ENCODE assay signal across 8 cellular contexts in genomic region chr1:112706505-112707216, GRCh38. TPM values are rescaled to one million over a fixed set of nuclear protein-coding genes. Genes with fewer than 3 reads are reported as not detected.
DNase-seq lines count a peak whose midpoint lies in the region; ATAC-seq and TF ChIP-seq lines count a peak whose summit lies in the region.

Gene RHOC (minus strand): TSS chr1:112707127. CDS start chr1:112703799, 3,328 bp downstream.

- H3K27me3 ChIP-seq in prostate gland (replicated peaks; ENCODE audit: insufficient read depth): no peaks in the 10 kb centered on the region

- 1 to 2% (median 1%) methylated on average over 49 to 60 of the region's 60 CpGs for WGBS in adipose tissue, 3 donors
- WGBS in prostate gland: under 1% methylated on average over 33 of the region's 60 CpGs

- no peaks in the 10 kb centered on the region for H3K9me3 ChIP-seq in prostate gland

- intact Hi-C loops in left cardiac atrium (cut with DNase I): loop anchor here (2.0 to 5.0 kb wide), 3 partner anchors 88 to 314 kb away; partner anchors contain the start of genes CAPZA1 (in 2 of the 2) and ST7L (in 2 of the 2)
- intact Hi-C loops in prostate gland (cut with DNase I): loop anchor here (2.0 kb wide), 3 partner anchors 88 to 310 kb away; partner anchors contain the start of genes CAPZA1, CTTNBP2NL and ST7L

- H3K27ac ChIP-seq in C4-2B (peak within 1 kb of the TSS; percentile 99), adipose tissue (ENCODE audit: low read depth, low read length) (peak within 1 kb of the TSS; percentile 63), prostate gland (peak within 1 kb of the TSS; percentile 98)

- H3K36me3 ChIP-seq in prostate gland: no peaks in the 10 kb centered on the region

- DNase-seq in NCI-H82 treated with DMSO at 0.1 percent for 48 hours (lab: John Stamatoyannopoulos, UW; ENCODE audit: unreplicated experiment) (peak; percentile 54), left cardiac atrium (peak; percentile 76), prostate gland (ENCODE audit: low spot score) (peak; percentile 66), DMS114 treated with DMSO at 0.1 percent for 48 hours (lab: John Stamatoyannopoulos, UW; ENCODE audit: unreplicated experiment) (no peak)

- ATAC-seq in HG02970 (IDR thresholded peaks at IDR 0.05; ENCODE audit: low FRiP score, unreplicated experiment) (peak; percentile 50), left cardiac atrium (peak; percentile 84 to 87)

- H3K4me1 ChIP-seq in prostate gland (replicated peaks): peaks cover 25% of the 10 kb centered on the region

- H3K4me3 ChIP-seq in prostate gland: peak within 1 kb of the TSS; percentile 96 to 99

- TF ChIP-seq POLR2A in GM18526 (IDR thresholded peaks at IDR 0.05; ENCODE audit: extremely low read depth, insufficient read length) (peak; percentile 63), prostate gland (IDR thresholded peaks at IDR 0.05) (peak; percentile 91)

- TF ChIP-seq CTCF in C4-2B (conservative IDR thresholded peaks at IDR 0.05): no peak
- no peak for TF ChIP-seq CTCF in prostate gland (IDR thresholded peaks at IDR 0.05)

RNA-seq across cellular contexts. Expression of gene RHOC, which starts in this region (rescaled TPM):
- polyA plus RNA-seq in adipose tissue: 100 to 1,000 TPM in 2 of 3 donors, 10 to 100 TPM in 1; 91.9 to 321 (median 266) TPM
- total RNA-seq in left cardiac atrium (100 to 1,000 TPM; 146 to 235 TPM), prostate gland (100 to 1,000 TPM; 272 to 373 TPM)
